In genomic region chr1:22747021-22747734, GRCh38 we compare ENCODE assay signal across 12 cellular contexts. TPM values are rescaled to one million over a fixed set of nuclear protein-coding genes. Genes with fewer than 3 reads are reported as not detected.
DNase-seq lines count a peak whose midpoint lies in the region; ATAC-seq, FAIRE-seq and TF ChIP-seq lines count a peak whose summit lies in the region.
"Had no signal": no experiment of that assay in that cellular context is flagged by ENCODE, and none has a peak within 500 bp of the region (broad histone marks: within the 10 kb centered on the region; RNA-seq: fewer than 3 reads in every experiment).

No MANE protein-coding gene starts in this region.

- H3K4me1 ChIP-seq in mesodermal cell (ENCODE audit: control insufficient read depth, insufficient read depth, low read length, poor library complexity, severe bottlenecking) (peaks cover 44% of the 10 kb centered on the region), upper lobe of right lung (peaks cover 21% of the 10 kb centered on the region), ascending aorta (peaks cover 0 to 5% of the 10 kb centered on the region in 2 donors)

- 87 to 90% methylated on average over 12 of the region's 12 CpGs for WGBS in mesodermal cell (ENCODE audit: insufficient coverage in 2 of 2), 2 experiments

- H3K36me3 ChIP-seq in bronchial epithelial cell (ENCODE audit: control insufficient read depth, insufficient read depth, low read length) (no peaks in the 10 kb centered on the region), mesodermal cell (ENCODE audit: control insufficient read depth, insufficient read depth, low read length) (no peaks in the 10 kb centered on the region), upper lobe of right lung (no peaks in the 10 kb centered on the region), ascending aorta (no peaks in the 10 kb centered on the region)

- H3K27me3 ChIP-seq in bronchial epithelial cell (ENCODE audit: control insufficient read depth, insufficient read depth, low read length), result no peaks in the 10 kb centered on the region
- H3K27me3 ChIP-seq in upper lobe of right lung, result no peaks in the 10 kb centered on the region
- no peaks in the 10 kb centered on the region for H3K27me3 ChIP-seq in ascending aorta

- ATAC-seq in HG03439 (IDR thresholded peaks at IDR 0.05; ENCODE audit: unreplicated experiment), result no peak
- no peak for ATAC-seq in HG02759 (IDR thresholded peaks at IDR 0.05; ENCODE audit: unreplicated experiment)
- ATAC-seq in upper lobe of right lung, result no peak

- intact Hi-C loops in upper lobe of right lung (cut with DNase I) (no loop called here), ascending aorta (cut with DNase I) (no loop called here)

- no peak for TF ChIP-seq CTCF in bronchial epithelial cell (IDR thresholded peaks at IDR 0.05; ENCODE audit: insufficient read depth, low read length, severe bottlenecking)
- no peak for TF ChIP-seq CTCF in upper lobe of right lung (IDR thresholded peaks at IDR 0.05)
- no peak for TF ChIP-seq CTCF in ascending aorta (IDR thresholded peaks at IDR 0.05)

- H3K27ac ChIP-seq in mesodermal cell (ENCODE audit: low read depth, low read length, severe bottlenecking) (peak overlapping the region; percentile 45), upper lobe of right lung (no peak overlapping the region), ascending aorta (no peak overlapping the region)

- FAIRE-seq in bronchial epithelial cell (lab: Jason Lieb, UNC), result no peak
- FAIRE-seq: GM18507 had no signal

- DNase-seq in Daoy (ENCODE audit: low read depth) (peak; percentile 99), NCI-H2171 treated with DMSO at 0.1 percent for 48 hours (lab: John Stamatoyannopoulos, UW) (peak; percentile 61), bronchial epithelial cell (ENCODE audit: low read depth) (peak; percentile 85), upper lobe of right lung (no peak), ascending aorta (ENCODE audit: low spot score in 2 of 2) (no peak)
- DNase-seq: Caco-2; nucleus accumbens; stimulated activated CD4-positive, alpha-beta T cell treated with anti-CD3 and anti-CD28 coated beads, Interleukin-4, amount 100 ng/mL, for 1 hour had no signal

- H3K4me3 ChIP-seq in bronchial epithelial cell (ENCODE audit: low read depth, low read length), result no peak overlapping the region
- no peak overlapping the region for H3K4me3 ChIP-seq in mesodermal cell (ENCODE audit: extremely low read depth, insufficient read depth, low read length, poor library complexity, severe bottlenecking)
- no peak overlapping the region for H3K4me3 ChIP-seq in upper lobe of right lung
- no peak overlapping the region for H3K4me3 ChIP-seq in ascending aorta

- H3K9me3 ChIP-seq in mesodermal cell (ENCODE audit: control insufficient read depth, low read length), result no peaks in the 10 kb centered on the region
- no peaks in the 10 kb centered on the region for H3K9me3 ChIP-seq in upper lobe of right lung
- H3K9me3 ChIP-seq in ascending aorta, result no peaks in the 10 kb centered on the region
- H3K9me3 ChIP-seq: Caco-2 had no signal

RNA-seq across cellular contexts. Expression of gene EPHB2, which starts 36.5 kb away (rescaled TPM):
- 80.0 and 94.2 TPM in 2 replicates for total RNA-seq in Daoy (2014; rRNA removed; shearing (Covaris generic))
- 10.0 and 16.4 TPM in 2 replicates for total RNA-seq in bronchial epithelial cell
- polyA plus RNA-seq in mesodermal cell (2013, experiment 1 of 2), result 28.4 TPM
- 23.4 TPM for polyA plus RNA-seq in mesodermal cell (2013, experiment 2 of 2)
- 6.0 TPM for total RNA-seq in upper lobe of right lung
- total RNA-seq in ascending aorta, result 3.2 TPM

Comparison
In these comparisons a context has a peak if more than half of its experiments do, and no peak if none do; other contexts are left out.
1. DNase-seq: peak in Daoy (single experiment), NCI-H2171 treated with DMSO at 0.1 percent for 48 hours (single experiment) and bronchial epithelial cell (single experiment); none in upper lobe of right lung (single experiment) and ascending aorta (0 of 2).